Comparison of ENCODE assay signal across 35 cellular contexts in the genomic region with DNA sequence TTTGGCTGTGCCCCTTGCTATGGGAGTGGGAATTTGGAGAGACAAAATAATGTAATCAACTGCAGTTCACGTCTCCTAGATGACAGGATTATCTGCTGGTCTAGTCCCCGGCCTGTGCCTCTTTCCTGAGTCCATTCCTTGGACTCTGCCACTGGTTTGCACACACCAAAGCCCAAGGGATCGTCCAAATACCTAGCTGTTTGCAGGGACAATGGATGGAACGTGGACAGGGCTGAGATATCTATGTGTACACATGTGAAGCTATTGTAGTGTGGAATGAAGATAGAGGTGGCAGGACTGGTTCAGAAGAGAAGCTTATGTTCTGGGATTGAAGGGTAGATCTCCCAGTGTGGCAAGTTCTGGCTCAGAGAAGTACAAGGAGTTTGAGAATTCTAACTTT.
"Had no signal": no experiment of that assay in that cellular context is flagged by ENCODE, and none has a peak within 500 bp of the region (broad histone marks: within the 10 kb centered on the region; RNA-seq: fewer than 3 reads in every experiment).

No MANE protein-coding gene starts in this region.

- DNase-seq: activated B cell treated with CpG ODN at 0.5 μM for 24 hours; activated CD4-positive, alpha-beta memory T cell treated with anti-CD3 and anti-CD28 coated beads for 36 hours; activated CD4-positive, alpha-beta T cell treated with anti-CD3 and anti-CD28 coated beads for 4 hours; activated CD4-positive, alpha-beta T cell treated with anti-CD3 and anti-CD28 coated beads, Interleukin-2, amount 10 ng/mL, durations not matched to agents 24 days and 14 days; activated CD4-positive, alpha-beta T cell treated with anti-CD3 and anti-CD28 coated beads, Interleukin-2, amount 50 U/mL, for 1 hour; activated CD4-positive, alpha-beta T cell treated with anti-CD3 and anti-CD28 coated beads, Interleukin-2, amount 50 U/mL, for 4 hours; activated CD4-positive, CD25-positive, alpha-beta regulatory T cell treated with anti-CD3 and anti-CD28 coated beads, Interleukin-2, amount 50 U/mL, for 72 hours; activated CD8-positive, alpha-beta memory T cell treated with anti-CD3 and anti-CD28 coated beads, Interleukin-2, amount 50 U/mL, for 4 hours; activated CD8-positive, alpha-beta T cell treated with anti-CD3 and anti-CD28 coated beads for 36 hours; activated effector memory CD4-positive, alpha-beta T cell treated with anti-CD3 and anti-CD28 coated beads, Interleukin-2, amount 50 U/mL, for 16 hours; activated gamma-delta T cell treated with Interleukin-2 at 50 U/mL for 16 hours; activated naive CD4-positive, alpha-beta T cell; activated naive CD4-positive, alpha-beta T cell treated with anti-CD3 and anti-CD28 coated beads for 36 hours; activated naive CD4-positive, alpha-beta T cell treated with anti-CD3 and anti-CD28 coated beads, Interleukin-2, amount 50 U/mL, for 16 hours; activated naive CD8-positive, alpha-beta T cell treated with anti-CD3 and anti-CD28 coated beads for 36 hours; activated T-cell treated with anti-CD3 and anti-CD28 coated beads for 4 hours; activated T-cell treated with anti-CD3 and anti-CD28 coated beads, Interleukin-2, amount 50 U/mL, for 1 hour; activated T-cell treated with anti-CD3 and anti-CD28 coated beads, Interleukin-2, amount 50 U/mL, for 4 hours; activated T-cell treated with anti-CD3 and anti-CD28 coated beads, Interleukin-2, amount 50 U/mL, for 72 hours; adrenal gland; amniotic stem cell; aorta; caudate nucleus; cerebellar nuclear complex; T-helper 2 cell; T-helper 9 cell had no signal

- H3K27me3 ChIP-seq: adrenal gland, cardiac muscle cell had no signal

- H3K4me3 ChIP-seq: adrenal gland, cardiac muscle cell had no signal

- H3K36me3 Mint-ChIP-seq: activated CD4-positive, alpha-beta memory T cell treated with anti-CD3 and anti-CD28 coated beads for 36 hours; activated naive CD4-positive, alpha-beta T cell treated with anti-CD3 and anti-CD28 coated beads, Interleukin-2, amount 50 U/mL, for 72 hours; activated naive CD8-positive, alpha-beta T cell treated with anti-CD3 and anti-CD28 coated beads for 36 hours; brain had no signal

- H3K27ac Mint-ChIP-seq: activated B cell treated with CpG ODN at 0.5 μM for 24 hours; activated CD4-positive, alpha-beta memory T cell treated with anti-CD3 and anti-CD28 coated beads for 36 hours; activated CD4-positive, alpha-beta T cell treated with anti-CD3 and anti-CD28 coated beads, Interleukin-2, amount 10 ng/mL, durations not matched to agents 24 days and 14 days; activated CD8-positive, alpha-beta T cell treated with anti-CD3 and anti-CD28 coated beads for 36 hours; activated naive CD4-positive, alpha-beta T cell treated with anti-CD3 and anti-CD28 coated beads for 36 hours; activated naive CD4-positive, alpha-beta T cell treated with anti-CD3 and anti-CD28 coated beads, Interleukin-2, amount 50 U/mL, for 72 hours; activated naive CD8-positive, alpha-beta T cell treated with anti-CD3 and anti-CD28 coated beads for 36 hours; activated T-cell treated with anti-CD3 and anti-CD28 coated beads, Interleukin-2, amount 50 U/mL, for 72 hours; activated T-helper 1 cell treated with anti-CD3 and anti-CD28 coated beads, Interleukin-12 subunit alpha, Interleukin-12 subunit beta, Interleukin-2, Interleukin-4 antibody, amounts not matched to agents 30 ng/mL and 10 ng/mL and 1 ng/mL, durations not matched to agents 14 hours and 24 hours and 36 hours; activated T-helper 17 cell treated with anti-CD3 and anti-CD28 coated beads, Interleukin-2, amount 50 U/mL, for 72 hours; brain; T-helper 1 cell treated with Interleukin-12 subunit alpha and Interleukin-12 subunit beta and Interleukin-4 antibody, amounts not matched to agents 30 μg/mL and 1 μg/mL, for 36 hours; T-helper 2 cell treated with Interferon-gamma antibody and Interleukin-4, amounts not matched to agents 5 μg/mL and 100 μg/mL, for 36 hours had no signal

- H3K27me3 Mint-ChIP-seq: activated B cell treated with CpG ODN at 0.5 μM for 24 hours; activated CD4-positive, alpha-beta memory T cell treated with anti-CD3 and anti-CD28 coated beads for 36 hours; activated CD4-positive, alpha-beta T cell treated with anti-CD3 and anti-CD28 coated beads, Interleukin-2, amount 10 ng/mL, durations not matched to agents 24 days and 14 days; activated CD8-positive, alpha-beta T cell treated with anti-CD3 and anti-CD28 coated beads for 36 hours; activated naive CD8-positive, alpha-beta T cell treated with anti-CD3 and anti-CD28 coated beads for 36 hours; activated T-helper 17 cell treated with anti-CD3 and anti-CD28 coated beads, Interleukin-2, amount 50 U/mL, for 72 hours; brain; central memory CD8-positive, alpha-beta T cell had no signal

- H3K4me1 Mint-ChIP-seq: activated B cell treated with CpG ODN at 0.5 μM for 24 hours; activated CD4-positive, alpha-beta T cell treated with anti-CD3 and anti-CD28 coated beads, Interleukin-2, amount 10 ng/mL, durations not matched to agents 24 days and 14 days; activated naive CD8-positive, alpha-beta T cell treated with anti-CD3 and anti-CD28 coated beads for 36 hours; activated T-helper 17 cell treated with anti-CD3 and anti-CD28 coated beads, Interleukin-2, amount 50 U/mL, for 72 hours; brain; central memory CD8-positive, alpha-beta T cell had no signal

- H3K4me1 ChIP-seq: adrenal gland had no signal

- H3K4me3 Mint-ChIP-seq: activated B cell treated with CpG ODN at 0.5 μM for 24 hours; activated CD4-positive, alpha-beta memory T cell treated with anti-CD3 and anti-CD28 coated beads for 36 hours; activated CD4-positive, alpha-beta T cell treated with anti-CD3 and anti-CD28 coated beads, Interleukin-2, amount 10 ng/mL, durations not matched to agents 24 days and 14 days; activated CD8-positive, alpha-beta T cell treated with anti-CD3 and anti-CD28 coated beads for 36 hours; activated naive CD4-positive, alpha-beta T cell treated with anti-CD3 and anti-CD28 coated beads for 36 hours; activated naive CD8-positive, alpha-beta T cell treated with anti-CD3 and anti-CD28 coated beads for 36 hours; activated T-cell treated with anti-CD3 and anti-CD28 coated beads, Interleukin-2, amount 50 U/mL, for 4 hours; activated T-cell treated with anti-CD3 and anti-CD28 coated beads, Interleukin-2, amount 50 U/mL, for 72 hours; activated T-helper 1 cell treated with anti-CD3 and anti-CD28 coated beads, Interleukin-12 subunit alpha, Interleukin-12 subunit beta, Interleukin-2, Interleukin-4 antibody, amounts not matched to agents 30 ng/mL and 10 ng/mL and 1 ng/mL, durations not matched to agents 14 hours and 24 hours and 36 hours; activated T-helper 17 cell treated with anti-CD3 and anti-CD28 coated beads, Interleukin-2, amount 50 U/mL, for 72 hours; brain; central memory CD8-positive, alpha-beta T cell; T-helper 1 cell treated with Interleukin-12 subunit alpha and Interleukin-12 subunit beta and Interleukin-4 antibody, amounts not matched to agents 30 μg/mL and 1 μg/mL, for 36 hours; T-helper 2 cell treated with Interferon-gamma antibody and Interleukin-4, amounts not matched to agents 5 μg/mL and 100 μg/mL, for 36 hours had no signal

- ATAC-seq: activated CD8-positive, alpha-beta T cell treated with anti-CD3 and anti-CD28 coated beads for 36 hours; activated naive CD4-positive, alpha-beta T cell treated with anti-CD3 and anti-CD28 coated beads, Interleukin-2, amount 50 U/mL, for 72 hours; activated T-cell treated with anti-CD3 and anti-CD28 coated beads, Interleukin-2, amount 50 U/mL, for 4 hours; activated T-cell treated with anti-CD3 and anti-CD28 coated beads, Interleukin-2, amount 50 U/mL, for 72 hours; activated T-helper 17 cell treated with anti-CD3 and anti-CD28 coated beads, Interleukin-2, amount 50 U/mL, for 72 hours had no signal

- H3K36me3 ChIP-seq: adrenal gland, cardiac muscle cell had no signal

- H3K9me3 ChIP-seq: adrenal gland had no signal

- H3K9me3 Mint-ChIP-seq: activated B cell treated with CpG ODN at 0.5 μM for 24 hours; activated CD4-positive, alpha-beta memory T cell treated with anti-CD3 and anti-CD28 coated beads for 36 hours; activated CD4-positive, alpha-beta T cell treated with anti-CD3 and anti-CD28 coated beads, Interleukin-2, amount 10 ng/mL, durations not matched to agents 24 days and 14 days; activated naive CD4-positive, alpha-beta T cell treated with anti-CD3 and anti-CD28 coated beads for 36 hours; activated naive CD8-positive, alpha-beta T cell treated with anti-CD3 and anti-CD28 coated beads for 36 hours; activated T-cell treated with anti-CD3 and anti-CD28 coated beads, Interleukin-2, amount 50 U/mL, for 4 hours; activated T-cell treated with anti-CD3 and anti-CD28 coated beads, Interleukin-2, amount 50 U/mL, for 72 hours; activated T-helper 1 cell treated with anti-CD3 and anti-CD28 coated beads, Interleukin-12 subunit alpha, Interleukin-12 subunit beta, Interleukin-2, Interleukin-4 antibody, amounts not matched to agents 30 ng/mL and 10 ng/mL and 1 ng/mL, durations not matched to agents 14 hours and 24 hours and 36 hours; activated T-helper 17 cell treated with anti-CD3 and anti-CD28 coated beads, Interleukin-2, amount 50 U/mL, for 72 hours; T-helper 1 cell treated with Interleukin-12 subunit alpha and Interleukin-12 subunit beta and Interleukin-4 antibody, amounts not matched to agents 30 μg/mL and 1 μg/mL, for 36 hours; T-helper 2 cell treated with Interferon-gamma antibody and Interleukin-4, amounts not matched to agents 5 μg/mL and 100 μg/mL, for 36 hours had no signal

- H3K27ac ChIP-seq: adrenal gland, cardiac muscle cell, VCaP had no signal
